ENCODE assay signal across 1 cellular context in genomic region chr1:6200188-6200809, GRCh38.
TF ChIP-seq lines count a peak whose summit lies in the region.

No MANE protein-coding gene starts in this region.

TF ChIP-seq in SK-N-SH treated with all-trans-retinoic acid at 6 μM for 48 hours, 23 proteins besides CTCF, POLR2A, EP300 and RAD21 (continued from another document):
- TF ChIP-seq CSRNP3 (CRISPR knock-in tag; IDR thresholded peaks at IDR 0.05) (no peak), GLIS3 (CRISPR knock-in tag; IDR thresholded peaks at IDR 0.05) (no peak), ISL1 (CRISPR knock-in tag; IDR thresholded peaks at IDR 0.05) (no peak), ZNF70 (CRISPR knock-in tag; IDR thresholded peaks at IDR 0.05) (no peak)
